ENCODE assay signal across 25 cellular contexts in genomic region chr11:124874571-124875255, GRCh38. TPM values are rescaled to one million over a fixed set of nuclear protein-coding genes. Genes with fewer than 3 reads are reported as not detected.
A peak's percentile ranks its signal among the peaks of the same experiment; 100 is the strongest.
DNase-seq lines count a peak whose midpoint lies in the region; ATAC-seq lines count a peak whose summit lies in the region.
"Had no signal": no experiment of that assay in that cellular context is flagged by ENCODE, and none has a peak within 500 bp of the region (broad histone marks: within the 10 kb centered on the region; RNA-seq: fewer than 3 reads in every experiment).

No MANE protein-coding gene starts in this region.

- no peak for DNase-seq in activated naive CD4-positive, alpha-beta T cell treated with anti-CD3 and anti-CD28 coated beads, Interleukin-2, amount 10 ng/mL, durations not matched to agents 7 days and 5 days
- no peak for DNase-seq in activated naive CD4-positive, alpha-beta T cell treated with anti-CD3 and anti-CD28 coated beads, Interleukin-2, amount 50 U/mL, for 16 hours
- no peak for DNase-seq in activated T-helper 1 cell treated with anti-CD3 and anti-CD28 coated beads, Interleukin-12 subunit alpha, Interleukin-12 subunit beta, Interleukin-2, Interleukin-4 antibody, amounts not matched to agents 30 ng/mL and 10 ng/mL and 1 ng/mL, durations not matched to agents 14 hours and 24 hours and 36 hours (ENCODE audit: low spot score)
- DNase-seq in naive thymus-derived CD4-positive, alpha-beta T cell: no peak
- DNase-seq in NCI-H510A treated with DMSO at 0.1 percent for 48 hours (lab: John Stamatoyannopoulos, UW): no peak
- DNase-seq: activated CD4-positive, alpha-beta memory T cell treated with anti-CD3 and anti-CD28 coated beads, Interleukin-2, amount 10 ng/mL, durations not matched to agents 7 days and 5 days; activated gamma-delta T cell; BE2C; DMS79; effector CD8-positive, alpha-beta T cell; erythroblast; GDM1; GOT3; lower lobe of right lung; NCI-H1105; NCI-H2029; NCI-H69; occipital lobe; Right ventricle myocardium superior; stomach; thyroid gland had no signal

- H3K4me1 Mint-ChIP-seq in activated naive CD4-positive, alpha-beta T cell treated with anti-CD3 and anti-CD28 coated beads, Interleukin-2, amount 10 ng/mL, durations not matched to agents 7 days and 5 days: peaks cover 25% of the 10 kb centered on the region
- H3K4me1 Mint-ChIP-seq in activated T-helper 1 cell treated with anti-CD3 and anti-CD28 coated beads, Interleukin-12 subunit alpha, Interleukin-12 subunit beta, Interleukin-2, Interleukin-4 antibody, amounts not matched to agents 30 ng/mL and 10 ng/mL and 1 ng/mL, durations not matched to agents 14 hours and 24 hours and 36 hours (ENCODE audit: low read depth): peaks cover 12% of the 10 kb centered on the region
- H3K4me1 Mint-ChIP-seq in naive thymus-derived CD4-positive, alpha-beta T cell: peaks cover 11 to 34% (median 22%) of the 10 kb centered on the region in 7 donors
- H3K4me1 Mint-ChIP-seq in stimulated activated memory B cell treated with anti-CD40 and anti-IgM and Interleukin-4, amounts not matched to agents 10 μg/mL and 1 μg/mL and 100 μg/mL, for 72 hours: peaks cover 19% of the 10 kb centered on the region

- no peaks in the 10 kb centered on the region for H3K9me3 ChIP-seq in naive thymus-derived CD4-positive, alpha-beta T cell (ENCODE audit: control insufficient read depth in 2 of 3, low read length in 3 of 3)
- H3K9me3 ChIP-seq: BE2C, lower lobe of right lung, stomach, thyroid gland had no signal

- no peaks in the 10 kb centered on the region for H3K9me3 Mint-ChIP-seq in activated naive CD4-positive, alpha-beta T cell treated with anti-CD3 and anti-CD28 coated beads, Interleukin-2, amount 10 ng/mL, durations not matched to agents 7 days and 5 days
- H3K9me3 Mint-ChIP-seq in activated T-helper 1 cell treated with anti-CD3 and anti-CD28 coated beads, Interleukin-12 subunit alpha, Interleukin-12 subunit beta, Interleukin-2, Interleukin-4 antibody, amounts not matched to agents 30 ng/mL and 10 ng/mL and 1 ng/mL, durations not matched to agents 14 hours and 24 hours and 36 hours: no peaks in the 10 kb centered on the region
- H3K9me3 Mint-ChIP-seq in naive thymus-derived CD4-positive, alpha-beta T cell: peaks cover 0 to 2% (median 0%) of the 10 kb centered on the region in 11 donors
- no peaks in the 10 kb centered on the region for H3K9me3 Mint-ChIP-seq in stimulated activated memory B cell treated with anti-CD40 and anti-IgM and Interleukin-4, amounts not matched to agents 10 μg/mL and 1 μg/mL and 100 μg/mL, for 72 hours
- H3K9me3 Mint-ChIP-seq: activated CD4-positive, alpha-beta memory T cell treated with anti-CD3 and anti-CD28 coated beads, Interleukin-2, amount 10 ng/mL, durations not matched to agents 7 days and 5 days had no signal

- peaks cover 92% of the 10 kb centered on the region for H3K27me3 Mint-ChIP-seq in activated naive CD4-positive, alpha-beta T cell treated with anti-CD3 and anti-CD28 coated beads, Interleukin-2, amount 10 ng/mL, durations not matched to agents 7 days and 5 days
- peaks cover 57% of the 10 kb centered on the region for H3K27me3 Mint-ChIP-seq in activated T-helper 1 cell treated with anti-CD3 and anti-CD28 coated beads, Interleukin-12 subunit alpha, Interleukin-12 subunit beta, Interleukin-2, Interleukin-4 antibody, amounts not matched to agents 30 ng/mL and 10 ng/mL and 1 ng/mL, durations not matched to agents 14 hours and 24 hours and 36 hours (ENCODE audit: insufficient read depth)
- H3K27me3 Mint-ChIP-seq in naive thymus-derived CD4-positive, alpha-beta T cell: peaks cover 29 to 63% (median 46%) of the 10 kb centered on the region in 5 donors
- H3K27me3 Mint-ChIP-seq in stimulated activated memory B cell treated with anti-CD40 and anti-IgM and Interleukin-4, amounts not matched to agents 10 μg/mL and 1 μg/mL and 100 μg/mL, for 72 hours: peaks cover 90% of the 10 kb centered on the region

- ATAC-seq in naive thymus-derived CD4-positive, alpha-beta T cell: no peak
- ATAC-seq in stimulated activated memory B cell treated with anti-CD40 and anti-IgM and Interleukin-4, amounts not matched to agents 10 μg/mL and 1 μg/mL and 100 μg/mL, for 72 hours: no peak
- ATAC-seq in GM21737 (IDR thresholded peaks at IDR 0.05; ENCODE audit: unreplicated experiment): no peak
- ATAC-seq: lower lobe of right lung had no signal

- peaks cover 7 to 9% of the 10 kb centered on the region in 2 donors for H3K4me1 ChIP-seq in naive thymus-derived CD4-positive, alpha-beta T cell (ENCODE audit: control insufficient read depth in 2 of 2, insufficient read depth in 2 of 2, low read length in 2 of 2)
- H3K4me1 ChIP-seq: BE2C had no signal

- no peak overlapping the region for H3K27ac Mint-ChIP-seq in activated naive CD4-positive, alpha-beta T cell treated with anti-CD3 and anti-CD28 coated beads, Interleukin-2, amount 10 ng/mL, durations not matched to agents 7 days and 5 days
- no peak overlapping the region for H3K27ac Mint-ChIP-seq in activated T-helper 1 cell treated with anti-CD3 and anti-CD28 coated beads, Interleukin-12 subunit alpha, Interleukin-12 subunit beta, Interleukin-2, Interleukin-4 antibody, amounts not matched to agents 30 ng/mL and 10 ng/mL and 1 ng/mL, durations not matched to agents 14 hours and 24 hours and 36 hours
- peak overlapping the region in 1 of 9 donors; percentile 9 for H3K27ac Mint-ChIP-seq in naive thymus-derived CD4-positive, alpha-beta T cell
- no peak overlapping the region for H3K27ac Mint-ChIP-seq in stimulated activated memory B cell treated with anti-CD40 and anti-IgM and Interleukin-4, amounts not matched to agents 10 μg/mL and 1 μg/mL and 100 μg/mL, for 72 hours
- H3K27ac Mint-ChIP-seq: activated CD4-positive, alpha-beta memory T cell treated with anti-CD3 and anti-CD28 coated beads, Interleukin-2, amount 10 ng/mL, durations not matched to agents 7 days and 5 days had no signal

- no peaks in the 10 kb centered on the region for H3K36me3 Mint-ChIP-seq in activated naive CD4-positive, alpha-beta T cell treated with anti-CD3 and anti-CD28 coated beads, Interleukin-2, amount 10 ng/mL, durations not matched to agents 7 days and 5 days
- no peaks in the 10 kb centered on the region for H3K36me3 Mint-ChIP-seq in activated T-helper 1 cell treated with anti-CD3 and anti-CD28 coated beads, Interleukin-12 subunit alpha, Interleukin-12 subunit beta, Interleukin-2, Interleukin-4 antibody, amounts not matched to agents 30 ng/mL and 10 ng/mL and 1 ng/mL, durations not matched to agents 14 hours and 24 hours and 36 hours (ENCODE audit: low read depth)
- H3K36me3 Mint-ChIP-seq in naive thymus-derived CD4-positive, alpha-beta T cell: no peaks in the 10 kb centered on the region
- H3K36me3 Mint-ChIP-seq in stimulated activated memory B cell treated with anti-CD40 and anti-IgM and Interleukin-4, amounts not matched to agents 10 μg/mL and 1 μg/mL and 100 μg/mL, for 72 hours: no peaks in the 10 kb centered on the region

- H3K27ac ChIP-seq in naive thymus-derived CD4-positive, alpha-beta T cell (ENCODE audit: low read depth, low read length): no peak overlapping the region
- H3K27ac ChIP-seq: lower lobe of right lung, skin epidermis, stomach, thyroid gland had no signal

- POLR2A ChIA-PET in naive thymus-derived CD4-positive, alpha-beta T cell (lab: Charles Lee): no interaction called here

- CTCF ChIA-PET in activated naive CD4-positive, alpha-beta T cell treated with anti-CD3 and anti-CD28 coated beads, Interleukin-2, amount 10 ng/mL, durations not matched to agents 7 days and 5 days (lab: Charles Lee): no interaction called here
- CTCF ChIA-PET in naive thymus-derived CD4-positive, alpha-beta T cell (lab: Charles Lee): interaction anchor here (0.6 kb wide), 1 partner anchor 93 kb away, joined by 3 read pairs; no protein-coding TSS in a partner anchor

- H3K27me3 ChIP-seq in naive thymus-derived CD4-positive, alpha-beta T cell (ENCODE audit: control insufficient read depth in 2 of 2, insufficient read depth in 2 of 2, low read length in 2 of 2): peaks cover 0 to 10% of the 10 kb centered on the region in 2 donors

- H3K36me3 ChIP-seq in naive thymus-derived CD4-positive, alpha-beta T cell (ENCODE audit: control insufficient read depth in 2 of 3, insufficient read depth in 3 of 3, low read length in 3 of 3): no peaks in the 10 kb centered on the region
- H3K36me3 ChIP-seq: BE2C, lower lobe of right lung, stomach, thyroid gland had no signal

- H3K4me3 ChIP-seq in naive thymus-derived CD4-positive, alpha-beta T cell (ENCODE audit: low read length): no peak overlapping the region
- H3K4me3 ChIP-seq: lower lobe of right lung, skin epidermis, thyroid gland had no signal

- peak overlapping the region; percentile 27 for H3K4me3 Mint-ChIP-seq in activated naive CD4-positive, alpha-beta T cell treated with anti-CD3 and anti-CD28 coated beads, Interleukin-2, amount 10 ng/mL, durations not matched to agents 7 days and 5 days
- peak overlapping the region; percentile 43 for H3K4me3 Mint-ChIP-seq in activated T-helper 1 cell treated with anti-CD3 and anti-CD28 coated beads, Interleukin-12 subunit alpha, Interleukin-12 subunit beta, Interleukin-2, Interleukin-4 antibody, amounts not matched to agents 30 ng/mL and 10 ng/mL and 1 ng/mL, durations not matched to agents 14 hours and 24 hours and 36 hours
- peak overlapping the region in 7 of 10 donors; percentile 32 to 93 (median 66) for H3K4me3 Mint-ChIP-seq in naive thymus-derived CD4-positive, alpha-beta T cell
- no peak overlapping the region for H3K4me3 Mint-ChIP-seq in stimulated activated memory B cell treated with anti-CD40 and anti-IgM and Interleukin-4, amounts not matched to agents 10 μg/mL and 1 μg/mL and 100 μg/mL, for 72 hours

- intact Hi-C loops in activated T-helper 1 cell treated with anti-CD3 and anti-CD28 coated beads, Interleukin-12 subunit alpha, Interleukin-12 subunit beta, Interleukin-2, Interleukin-4 antibody, amounts not matched to agents 30 ng/mL and 10 ng/mL and 1 ng/mL, durations not matched to agents 14 hours and 24 hours and 36 hours (cut with micrococcal nuclease): loop anchor here (10.0 kb wide), 1 partner anchor 270 kb away; no protein-coding TSS in a partner anchor
- intact Hi-C loops in naive thymus-derived CD4-positive, alpha-beta T cell (cut with micrococcal nuclease): loop anchor here (5.0 kb wide), 4 partner anchors 48 to 1132 kb away; partner anchors contain the start of genes HYLS1 (in 1 of the 2) and ZNF202 (in 1 of the 2)

RNA-seq across cellular contexts. Expression of gene ROBO3, which starts 9.5 kb away (rescaled TPM):
- total RNA-seq in activated T-helper 1 cell treated with anti-CD3 and anti-CD28 coated beads, Interleukin-12 subunit alpha, Interleukin-12 subunit beta, Interleukin-2, Interleukin-4 antibody, amounts not matched to agents 30 ng/mL and 10 ng/mL and 1 ng/mL, durations not matched to agents 14 hours and 24 hours and 36 hours: 4.5 and 5.5 TPM in 2 replicates
- 10 to 100 TPM in 4 of 5 experiments, 1 to 10 TPM in 1; 8.1 to 51.3 (median 38.0) TPM for total RNA-seq in naive thymus-derived CD4-positive, alpha-beta T cell
- 1 to 10 TPM; 3.6 to 8.5 TPM for polyA plus RNA-seq in naive thymus-derived CD4-positive, alpha-beta T cell

RNA-seq across cellular contexts. Expression of gene ROBO4, which starts 23.0 kb away (rescaled TPM):
- not detected in 2 replicates for total RNA-seq in activated T-helper 1 cell treated with anti-CD3 and anti-CD28 coated beads, Interleukin-12 subunit alpha, Interleukin-12 subunit beta, Interleukin-2, Interleukin-4 antibody, amounts not matched to agents 30 ng/mL and 10 ng/mL and 1 ng/mL, durations not matched to agents 14 hours and 24 hours and 36 hours
- under 1 TPM in 2 of 5 experiments, not detected in 3; 0.19 to 0.29 TPM for total RNA-seq in naive thymus-derived CD4-positive, alpha-beta T cell
- polyA plus RNA-seq in naive thymus-derived CD4-positive, alpha-beta T cell: under 1 TPM in 1 of 2 donors, not detected in 1; 0.04 TPM
- total RNA-seq: activated CD4-positive, alpha-beta memory T cell treated with anti-CD3 and anti-CD28 coated beads, Interleukin-2, amount 10 ng/mL, durations not matched to agents 7 days and 5 days had no signal

RNA-seq across cellular contexts. Expression of gene HEPN1, which starts 44.3 kb away (rescaled TPM):
- not detected in 2 replicates for total RNA-seq in activated T-helper 1 cell treated with anti-CD3 and anti-CD28 coated beads, Interleukin-12 subunit alpha, Interleukin-12 subunit beta, Interleukin-2, Interleukin-4 antibody, amounts not matched to agents 30 ng/mL and 10 ng/mL and 1 ng/mL, durations not matched to agents 14 hours and 24 hours and 36 hours
- not detected for total RNA-seq in naive thymus-derived CD4-positive, alpha-beta T cell
- not detected for polyA plus RNA-seq in naive thymus-derived CD4-positive, alpha-beta T cell
- total RNA-seq: activated CD4-positive, alpha-beta memory T cell treated with anti-CD3 and anti-CD28 coated beads, Interleukin-2, amount 10 ng/mL, durations not matched to agents 7 days and 5 days; lower lobe of right lung; occipital lobe; renal cortical epithelial cell; Right ventricle myocardium superior; stomach; thyroid gland had no signal
- polyA plus RNA-seq: stomach had no signal
